Comparison of ENCODE assay signal across 8 cellular contexts in the genomic region with DNA sequence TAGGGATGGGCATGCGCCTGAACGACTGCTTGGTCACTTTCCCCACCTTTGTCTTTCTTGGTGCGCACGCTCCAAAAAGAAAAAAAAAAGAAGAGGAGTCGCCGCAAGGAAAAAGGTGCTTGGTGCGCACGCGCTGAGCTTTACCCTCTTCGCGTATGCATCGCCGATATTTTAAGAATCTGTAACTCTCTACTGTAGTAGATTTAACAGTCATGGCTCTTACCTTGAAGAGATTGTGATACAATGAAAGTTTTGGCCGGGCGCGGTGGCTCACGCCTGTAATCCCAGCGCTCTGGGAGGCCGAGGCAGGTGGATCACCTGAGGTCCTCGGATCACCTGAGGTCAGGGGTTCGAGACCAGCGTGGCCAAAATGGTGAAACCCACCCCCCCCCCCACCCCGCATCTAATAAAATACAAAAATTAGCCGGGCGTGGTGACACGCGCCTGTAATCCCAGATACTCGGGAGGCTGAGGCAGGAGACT. TPM values are rescaled to one million over a fixed set of nuclear protein-coding genes. Genes with fewer than 3 reads are reported as not detected.
DNase-seq lines count a peak whose midpoint lies in the region; ATAC-seq and TF ChIP-seq lines count a peak whose summit lies in the region.

No MANE protein-coding gene starts in this region.

- H3K9me3 ChIP-seq in iPS-15b (ENCODE audit: control insufficient read depth, insufficient read depth, low read length) = no peaks in the 10 kb centered on the region

- peak overlapping the region; percentile 82 for H3K4me3 Mint-ChIP-seq in activated T-helper 1 cell treated with anti-CD3 and anti-CD28 coated beads, Interleukin-12 subunit alpha, Interleukin-12 subunit beta, Interleukin-2, Interleukin-4 antibody, amounts not matched to agents 30 ng/mL and 10 ng/mL and 1 ng/mL, durations not matched to agents 14 hours and 24 hours and 36 hours
- peak overlapping the region; percentile 72 to 84 for H3K4me3 Mint-ChIP-seq in stimulated activated naive CD8-positive, alpha-beta T cell treated with anti-CD3 and anti-CD28 coated beads, Interleukin-15, amount 100 ng/mL, for 72 hours

- H3K27ac Mint-ChIP-seq in activated T-helper 1 cell treated with anti-CD3 and anti-CD28 coated beads, Interleukin-12 subunit alpha, Interleukin-12 subunit beta, Interleukin-2, Interleukin-4 antibody, amounts not matched to agents 30 ng/mL and 10 ng/mL and 1 ng/mL, durations not matched to agents 14 hours and 24 hours and 36 hours = peak overlapping the region; percentile 89
- H3K27ac Mint-ChIP-seq in stimulated activated naive CD8-positive, alpha-beta T cell treated with anti-CD3 and anti-CD28 coated beads, Interleukin-15, amount 100 ng/mL, for 72 hours = peak overlapping the region; percentile 52 to 94

- H3K9me3 Mint-ChIP-seq in activated T-helper 1 cell treated with anti-CD3 and anti-CD28 coated beads, Interleukin-12 subunit alpha, Interleukin-12 subunit beta, Interleukin-2, Interleukin-4 antibody, amounts not matched to agents 30 ng/mL and 10 ng/mL and 1 ng/mL, durations not matched to agents 14 hours and 24 hours and 36 hours = no peaks in the 10 kb centered on the region
- no peaks in the 10 kb centered on the region for H3K9me3 Mint-ChIP-seq in stimulated activated naive CD8-positive, alpha-beta T cell treated with anti-CD3 and anti-CD28 coated beads, Interleukin-15, amount 100 ng/mL, for 72 hours

- H3K4me3 ChIP-seq in HFF-Myc (replicated peaks; ENCODE audit: low read depth, low read length) (peak overlapping the region; percentile 88), iPS-15b (ENCODE audit: low read depth, low read length) (peak overlapping the region; percentile 60)

- peaks cover 38% of the 10 kb centered on the region for H3K4me1 Mint-ChIP-seq in activated T-helper 1 cell treated with anti-CD3 and anti-CD28 coated beads, Interleukin-12 subunit alpha, Interleukin-12 subunit beta, Interleukin-2, Interleukin-4 antibody, amounts not matched to agents 30 ng/mL and 10 ng/mL and 1 ng/mL, durations not matched to agents 14 hours and 24 hours and 36 hours (ENCODE audit: low read depth)
- peaks cover 36% of the 10 kb centered on the region for H3K4me1 Mint-ChIP-seq in stimulated activated naive CD8-positive, alpha-beta T cell treated with anti-CD3 and anti-CD28 coated beads, Interleukin-15, amount 100 ng/mL, for 72 hours

- peaks cover 4% of the 10 kb centered on the region for H3K36me3 ChIP-seq in iPS-15b (ENCODE audit: control insufficient read depth, insufficient read depth, low read length)

- peaks cover under 1% of the 10 kb centered on the region for H3K27me3 Mint-ChIP-seq in activated T-helper 1 cell treated with anti-CD3 and anti-CD28 coated beads, Interleukin-12 subunit alpha, Interleukin-12 subunit beta, Interleukin-2, Interleukin-4 antibody, amounts not matched to agents 30 ng/mL and 10 ng/mL and 1 ng/mL, durations not matched to agents 14 hours and 24 hours and 36 hours (ENCODE audit: insufficient read depth)
- H3K27me3 Mint-ChIP-seq in stimulated activated naive CD8-positive, alpha-beta T cell treated with anti-CD3 and anti-CD28 coated beads, Interleukin-15, amount 100 ng/mL, for 72 hours = no peaks in the 10 kb centered on the region

- H3K9ac ChIP-seq in iPS-15b (ENCODE audit: low read depth, low read length) = no peak overlapping the region

- no peaks in the 10 kb centered on the region for H3K27me3 ChIP-seq in iPS-15b (ENCODE audit: control insufficient read depth, insufficient read depth, low read length)

- peaks cover 4% of the 10 kb centered on the region for H3K4me1 ChIP-seq in iPS-15b (ENCODE audit: control insufficient read depth, insufficient read depth, low read length)

- H3K36me3 Mint-ChIP-seq in activated T-helper 1 cell treated with anti-CD3 and anti-CD28 coated beads, Interleukin-12 subunit alpha, Interleukin-12 subunit beta, Interleukin-2, Interleukin-4 antibody, amounts not matched to agents 30 ng/mL and 10 ng/mL and 1 ng/mL, durations not matched to agents 14 hours and 24 hours and 36 hours (ENCODE audit: low read depth) = peaks cover 11% of the 10 kb centered on the region

- DNase-seq in HFF-Myc (ENCODE audit: extremely low read depth, low read depth) = no peak
- DNase-seq in activated T-helper 1 cell treated with anti-CD3 and anti-CD28 coated beads, Interleukin-12 subunit alpha, Interleukin-12 subunit beta, Interleukin-2, Interleukin-4 antibody, amounts not matched to agents 30 ng/mL and 10 ng/mL and 1 ng/mL, durations not matched to agents 14 hours and 24 hours and 36 hours (ENCODE audit: low spot score) = no peak
- no peak for DNase-seq in stimulated activated naive CD8-positive, alpha-beta T cell treated with anti-CD3 and anti-CD28 coated beads, Interleukin-15, amount 100 ng/mL, for 72 hours
- DNase-seq in HuH-7 (ENCODE audit: low spot score) = no peak
- DNase-seq in activated CD8-positive, alpha-beta memory T cell treated with anti-CD3 and anti-CD28 coated beads, Interleukin-2, amount 50 U/mL, for 4 hours = no peak

- TF ChIP-seq CTCF in HFF-Myc (IDR thresholded peaks at IDR 0.05; ENCODE audit: low read depth, low read length, missing control alignments) = no peak

- no peak for ATAC-seq in stimulated activated naive CD8-positive, alpha-beta T cell treated with anti-CD3 and anti-CD28 coated beads, Interleukin-15, amount 100 ng/mL, for 72 hours
- ATAC-seq in HG03571 (IDR thresholded peaks at IDR 0.05; ENCODE audit: unreplicated experiment) (no peak), HG02970 (IDR thresholded peaks at IDR 0.05; ENCODE audit: low FRiP score, unreplicated experiment) (no peak)

- intact Hi-C loops in activated T-helper 1 cell treated with anti-CD3 and anti-CD28 coated beads, Interleukin-12 subunit alpha, Interleukin-12 subunit beta, Interleukin-2, Interleukin-4 antibody, amounts not matched to agents 30 ng/mL and 10 ng/mL and 1 ng/mL, durations not matched to agents 14 hours and 24 hours and 36 hours (cut with micrococcal nuclease) = loop anchor here (1.0 kb wide), 6 partner anchors 12 to 160 kb away; a partner anchor contains a TSS

RNA-seq across cellular contexts. Expression of a gene that starts 0.6 kb away (rescaled TPM):
- 59.5 and 63.6 TPM in 2 replicates for total RNA-seq in activated T-helper 1 cell treated with anti-CD3 and anti-CD28 coated beads, Interleukin-12 subunit alpha, Interleukin-12 subunit beta, Interleukin-2, Interleukin-4 antibody, amounts not matched to agents 30 ng/mL and 10 ng/mL and 1 ng/mL, durations not matched to agents 14 hours and 24 hours and 36 hours

RNA-seq across cellular contexts. Expression of a gene that starts 12.3 kb away (rescaled TPM):
- 23.8 and 24.0 TPM in 2 replicates for total RNA-seq in activated T-helper 1 cell treated with anti-CD3 and anti-CD28 coated beads, Interleukin-12 subunit alpha, Interleukin-12 subunit beta, Interleukin-2, Interleukin-4 antibody, amounts not matched to agents 30 ng/mL and 10 ng/mL and 1 ng/mL, durations not matched to agents 14 hours and 24 hours and 36 hours

RNA-seq across cellular contexts. Expression of a gene that starts 14.6 kb away (rescaled TPM):
- total RNA-seq in activated T-helper 1 cell treated with anti-CD3 and anti-CD28 coated beads, Interleukin-12 subunit alpha, Interleukin-12 subunit beta, Interleukin-2, Interleukin-4 antibody, amounts not matched to agents 30 ng/mL and 10 ng/mL and 1 ng/mL, durations not matched to agents 14 hours and 24 hours and 36 hours = 0.20 TPM in 1 of 2 replicates, not detected in the other

RNA-seq across cellular contexts. Expression of a gene that starts 25.4 kb away (rescaled TPM):
- 0.20 and 0.78 TPM in 2 replicates for total RNA-seq in activated T-helper 1 cell treated with anti-CD3 and anti-CD28 coated beads, Interleukin-12 subunit alpha, Interleukin-12 subunit beta, Interleukin-2, Interleukin-4 antibody, amounts not matched to agents 30 ng/mL and 10 ng/mL and 1 ng/mL, durations not matched to agents 14 hours and 24 hours and 36 hours

RNA-seq across cellular contexts. Expression of a gene that starts 31.7 kb away (rescaled TPM):
- total RNA-seq in activated T-helper 1 cell treated with anti-CD3 and anti-CD28 coated beads, Interleukin-12 subunit alpha, Interleukin-12 subunit beta, Interleukin-2, Interleukin-4 antibody, amounts not matched to agents 30 ng/mL and 10 ng/mL and 1 ng/mL, durations not matched to agents 14 hours and 24 hours and 36 hours = 108 and 111 TPM in 2 replicates
